Comparison of ENCODE assay signal across 22 cellular contexts in the genomic region with DNA sequence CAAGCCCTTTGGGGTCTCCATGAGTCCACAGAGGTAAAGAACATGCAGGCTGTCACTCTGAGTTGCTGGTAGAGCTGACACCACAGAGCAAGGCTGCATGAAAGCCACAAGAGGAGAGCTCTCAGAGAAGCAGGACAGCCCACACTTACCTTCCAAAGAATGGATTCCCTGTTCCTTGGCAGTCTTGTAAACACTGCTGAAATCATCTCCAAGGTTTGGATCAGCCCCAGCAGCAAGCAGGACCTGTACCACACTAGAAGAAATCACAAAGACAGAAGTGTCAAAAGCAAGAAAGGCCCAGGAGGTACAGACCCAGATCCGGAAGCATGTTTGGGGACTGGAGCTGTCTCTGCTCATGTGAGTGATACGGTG.
"Had no signal": no experiment of that assay in that cellular context is flagged by ENCODE, and none has a peak within 500 bp of the region (broad histone marks: within the 10 kb centered on the region; RNA-seq: fewer than 3 reads in every experiment).

No MANE protein-coding gene starts in this region.

- H3K27me3 Mint-ChIP-seq: activated naive CD8-positive, alpha-beta T cell treated with anti-CD3 and anti-CD28 coated beads, Interleukin-2, amount 50 U/mL, for 24 hours; memory B cell; naive thymus-derived CD8-positive, alpha-beta T cell; stimulated activated memory B cell treated with anti-CD40 and anti-IgM and Interleukin-4, amounts not matched to agents 10 μg/mL and 1 μg/mL and 100 μg/mL, for 72 hours had no signal

- H3K27me3 ChIP-seq: gastrocnemius medialis, neutrophil, testis had no signal

- H3K9me3 ChIP-seq: neutrophil, testis had no signal

- ATAC-seq: activated naive CD8-positive, alpha-beta T cell treated with anti-CD3 and anti-CD28 coated beads, Interleukin-2, amount 50 U/mL, for 24 hours; activated T-cell treated with anti-CD3 and anti-CD28 coated beads, Interleukin-2, amount 50 U/mL, for 4 hours; gastrocnemius medialis; left lobe of liver; mucosa of descending colon; naive thymus-derived CD8-positive, alpha-beta T cell; stimulated activated memory B cell treated with anti-CD40 and anti-IgM and Interleukin-4, amounts not matched to agents 10 μg/mL and 1 μg/mL and 100 μg/mL, for 72 hours had no signal

- H3K4me1 Mint-ChIP-seq: activated naive CD8-positive, alpha-beta T cell treated with anti-CD3 and anti-CD28 coated beads, Interleukin-2, amount 50 U/mL, for 24 hours had no signal

- H3K27ac ChIP-seq: neutrophil, parathyroid adenoma, testis had no signal

- H3K27ac Mint-ChIP-seq: activated naive CD4-positive, alpha-beta T cell treated with anti-CD3 and anti-CD28 coated beads for 36 hours; activated naive CD8-positive, alpha-beta T cell treated with anti-CD3 and anti-CD28 coated beads, Interleukin-2, amount 50 U/mL, for 24 hours; memory B cell; stimulated activated memory B cell treated with anti-CD40 and anti-IgM and Interleukin-4, amounts not matched to agents 10 μg/mL and 1 μg/mL and 100 μg/mL, for 72 hours had no signal

- H2AFZ ChIP-seq: parathyroid adenoma had no signal

- H3K9ac ChIP-seq: parathyroid adenoma had no signal

- H3K36me3 ChIP-seq: gastrocnemius medialis had no signal

- H3K4me3 ChIP-seq: gastrocnemius medialis, mucosa of descending colon, testis had no signal

- H3K4me3 Mint-ChIP-seq: activated naive CD4-positive, alpha-beta T cell treated with anti-CD3 and anti-CD28 coated beads for 36 hours; activated naive CD8-positive, alpha-beta T cell treated with anti-CD3 and anti-CD28 coated beads, Interleukin-2, amount 50 U/mL, for 24 hours; activated T-cell treated with anti-CD3 and anti-CD28 coated beads, Interleukin-2, amount 50 U/mL, for 4 hours; memory B cell; naive thymus-derived CD8-positive, alpha-beta T cell; stimulated activated memory B cell treated with anti-CD40 and anti-IgM and Interleukin-4, amounts not matched to agents 10 μg/mL and 1 μg/mL and 100 μg/mL, for 72 hours had no signal

- DNase-seq: activated CD4-positive, alpha-beta T cell treated with anti-CD3 and anti-CD28 coated beads, Interleukin-2, amount 50 U/mL, for 1 hour; activated CD4-positive, CD25-positive, alpha-beta regulatory T cell; activated CD8-positive, alpha-beta memory T cell treated with anti-CD3 and anti-CD28 coated beads, Interleukin-2, amount 50 U/mL, for 4 hours; activated naive CD4-positive, alpha-beta T cell treated with anti-CD3 and anti-CD28 coated beads for 36 hours; activated naive CD8-positive, alpha-beta T cell treated with anti-CD3 and anti-CD28 coated beads, Interleukin-2, amount 50 U/mL, for 24 hours; activated T-cell treated with anti-CD3 and anti-CD28 coated beads, Interleukin-2, amount 50 U/mL, for 4 hours; aorta; cerebellar nuclear complex; cortex of kidney; effector CD4-positive, alpha-beta T cell; gastrocnemius medialis; head of caudate nucleus; kidney; mucosa of descending colon; naive thymus-derived CD8-positive, alpha-beta T cell; stimulated activated CD4-positive, alpha-beta T cell treated with anti-CD3 and anti-CD28 coated beads, Interleukin-4, amount 100 ng/mL, for 24 hours; testis had no signal

- H3K4me1 ChIP-seq: parathyroid adenoma, testis had no signal
